In genomic region chr9:8858250-8859161, GRCh38 we compare ENCODE assay signal across 8 cellular contexts.
DNase-seq lines count a peak whose midpoint lies in the region; ATAC-seq and TF ChIP-seq lines count a peak whose summit lies in the region.

No MANE protein-coding gene starts in this region.

- H3K9me3 Mint-ChIP-seq in CD14-positive monocyte = peaks cover 0 to 10% (median 2%) of the 10 kb centered on the region in 7 donors

- H3K36me3 ChIP-seq in ovary = no peaks in the 10 kb centered on the region

- peak overlapping the region; percentile 51 for H3K4me3 ChIP-seq in ovary

- H3K4me1 Mint-ChIP-seq in CD14-positive monocyte = peaks cover 16% of the 10 kb centered on the region
- H3K4me1 Mint-ChIP-seq in T-helper 17 cell = peaks cover 11% of the 10 kb centered on the region

- intact Hi-C loops in CD14-positive monocyte (cut with micrococcal nuclease) = no loop called here
- intact Hi-C loops in ovary (cut with DNase I) = loop anchor here in 1 of 4 donors (10.0 kb wide), 1 partner anchor 154 kb away; no protein-coding TSS in a partner anchor

- no peaks in the 10 kb centered on the region for H3K9me3 ChIP-seq in T-helper 17 cell (ENCODE audit: control insufficient read depth, low read length, poor library complexity, severe bottlenecking)
- H3K9me3 ChIP-seq in ovary = no peaks in the 10 kb centered on the region

- 7 to 8% (median 8%) methylated on average over 44 to 45 of the region's 45 CpGs for WGBS in ovary, 3 donors

- H3K27me3 Mint-ChIP-seq in CD14-positive monocyte (ENCODE audit: low read depth in 3 of 3) = peaks cover 49 to 65% (median 50%) of the 10 kb centered on the region in 3 donors
- H3K27me3 Mint-ChIP-seq in T-helper 17 cell = peaks cover 61% of the 10 kb centered on the region

- no peak for TF ChIP-seq POLR2A in ovary (IDR thresholded peaks at IDR 0.05)

- DNase-seq in CD14-positive monocyte (ENCODE audit: low spot score) = no peak
- no peak for DNase-seq in T-helper 17 cell
- DNase-seq in foreskin keratinocyte = no peak
- peak; percentile 47 to 63 (median 52) for DNase-seq in ovary
- no peak for DNase-seq in GDM1 (lab: John Stamatoyannopoulos, UW)
- DNase-seq in NOMO-1 treated with dmso at 0.1 percent for 144 hours (lab: John Stamatoyannopoulos, UW; ENCODE audit: unreplicated experiment) = no peak
- no peak for DNase-seq in NCI-H1092 (lab: John Stamatoyannopoulos, UW)

- H3K27ac ChIP-seq in foreskin keratinocyte (no peak overlapping the region), ovary (peak overlapping the region; percentile 84 to 91)

- TF ChIP-seq CTCF in CD14-positive monocyte (IDR thresholded peaks at IDR 0.05) = no peak
- no peak for TF ChIP-seq CTCF in foreskin keratinocyte (conservative IDR thresholded peaks at IDR 0.05)
- no peak for TF ChIP-seq CTCF in ovary (IDR thresholded peaks at IDR 0.05)

- H3K4me3 Mint-ChIP-seq in CD14-positive monocyte = peak overlapping the region; percentile 70 to 88
- peak overlapping the region; percentile 75 for H3K4me3 Mint-ChIP-seq in T-helper 17 cell

- H3K27ac Mint-ChIP-seq in CD14-positive monocyte = no peak overlapping the region
- H3K27ac Mint-ChIP-seq in T-helper 17 cell = no peak overlapping the region

- peaks cover 0 to 4% of the 10 kb centered on the region in 2 donors for H3K36me3 Mint-ChIP-seq in CD14-positive monocyte
- no peaks in the 10 kb centered on the region for H3K36me3 Mint-ChIP-seq in T-helper 17 cell (ENCODE audit: low read depth)

- TF ChIP-seq EP300 in ovary (IDR thresholded peaks at IDR 0.05) = no peak

- ATAC-seq in T-helper 17 cell (no peak), foreskin keratinocyte (peak; percentile 4), GM21576 (IDR thresholded peaks at IDR 0.05; ENCODE audit: unreplicated experiment) (no peak)

- H3K27me3 ChIP-seq in foreskin keratinocyte (peaks cover 58% of the 10 kb centered on the region), ovary (no peaks in the 10 kb centered on the region)

- H3K4me1 ChIP-seq in foreskin keratinocyte = no peaks in the 10 kb centered on the region
- peaks cover 5% of the 10 kb centered on the region for H3K4me1 ChIP-seq in ovary (ENCODE audit: insufficient read depth)

Comparison
In these comparisons a context has a peak if more than half of its experiments do, and no peak if none do; other contexts are left out.
1. DNase-seq: peak in ovary (5 of 5); none in CD14-positive monocyte (single experiment), T-helper 17 cell (0 of 3), foreskin keratinocyte (0 of 2), GDM1 (single experiment), NOMO-1 treated with dmso at 0.1 percent for 144 hours (single experiment) and NCI-H1092 (single experiment).